1 cellular context compared by ENCODE assay signal in the genomic region with DNA sequence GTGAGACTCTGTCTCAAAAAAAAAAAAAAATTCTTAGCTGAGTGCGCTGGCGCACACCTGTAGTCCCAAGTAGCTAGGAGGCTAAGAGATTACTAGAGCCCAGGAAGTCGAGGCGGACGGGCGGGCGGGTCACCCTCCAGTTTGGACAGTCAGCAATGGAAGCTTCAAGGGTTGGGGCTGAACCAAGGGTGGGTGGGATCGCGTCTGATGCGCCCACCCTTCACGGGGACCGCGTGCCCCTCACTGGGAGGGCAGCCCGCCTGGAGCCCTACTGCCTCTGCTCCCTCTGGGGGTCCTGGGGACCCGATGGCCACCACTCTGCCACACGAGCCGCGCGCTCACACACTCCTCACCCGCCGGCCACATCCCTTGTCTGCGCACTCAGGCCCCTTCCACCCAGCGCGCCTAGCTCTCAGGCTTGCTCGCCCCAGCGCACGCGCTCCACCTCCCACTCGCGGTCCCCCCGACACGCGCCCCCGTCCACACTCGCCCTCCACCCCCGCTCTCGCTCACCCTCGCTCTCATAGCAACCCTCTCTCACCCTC.
TF ChIP-seq lines count a peak whose summit lies in the region.

No MANE protein-coding gene starts in this region.

TF ChIP-seq in HCT116, 20 proteins besides CTCF, POLR2A, EP300 and RAD21 (continued from another document):
- TF ChIP-seq, protein P1, sequence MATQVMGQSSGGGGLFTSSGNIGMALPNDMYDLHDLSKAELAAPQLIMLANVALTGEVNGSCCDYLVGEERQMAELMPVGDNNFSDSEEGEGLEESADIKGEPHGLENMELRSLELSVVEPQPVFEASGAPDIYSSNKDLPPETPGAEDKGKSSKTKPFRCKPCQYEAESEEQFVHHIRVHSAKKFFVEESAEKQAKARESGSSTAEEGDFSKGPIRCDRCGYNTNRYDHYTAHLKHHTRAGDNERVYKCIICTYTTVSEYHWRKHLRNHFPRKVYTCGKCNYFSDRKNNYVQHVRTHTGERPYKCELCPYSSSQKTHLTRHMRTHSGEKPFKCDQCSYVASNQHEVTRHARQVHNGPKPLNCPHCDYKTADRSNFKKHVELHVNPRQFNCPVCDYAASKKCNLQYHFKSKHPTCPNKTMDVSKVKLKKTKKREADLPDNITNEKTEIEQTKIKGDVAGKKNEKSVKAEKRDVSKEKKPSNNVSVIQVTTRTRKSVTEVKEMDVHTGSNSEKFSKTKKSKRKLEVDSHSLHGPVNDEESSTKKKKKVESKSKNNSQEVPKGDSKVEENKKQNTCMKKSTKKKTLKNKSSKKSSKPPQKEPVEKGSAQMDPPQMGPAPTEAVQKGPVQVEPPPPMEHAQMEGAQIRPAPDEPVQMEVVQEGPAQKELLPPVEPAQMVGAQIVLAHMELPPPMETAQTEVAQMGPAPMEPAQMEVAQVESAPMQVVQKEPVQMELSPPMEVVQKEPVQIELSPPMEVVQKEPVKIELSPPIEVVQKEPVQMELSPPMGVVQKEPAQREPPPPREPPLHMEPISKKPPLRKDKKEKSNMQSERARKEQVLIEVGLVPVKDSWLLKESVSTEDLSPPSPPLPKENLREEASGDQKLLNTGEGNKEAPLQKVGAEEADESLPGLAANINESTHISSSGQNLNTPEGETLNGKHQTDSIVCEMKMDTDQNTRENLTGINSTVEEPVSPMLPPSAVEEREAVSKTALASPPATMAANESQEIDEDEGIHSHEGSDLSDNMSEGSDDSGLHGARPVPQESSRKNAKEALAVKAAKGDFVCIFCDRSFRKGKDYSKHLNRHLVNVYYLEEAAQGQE (IDR thresholded peaks at IDR 0.05; ENCODE audit: low read depth) = no peak
- TF ChIP-seq SIN3A (IDR thresholded peaks at IDR 0.05; ENCODE audit: low read depth) (no peak), EZH2phosphoT487 (IDR thresholded peaks at IDR 0.05; ENCODE audit: borderline replicate concordance) (no peak)
TF ChIP-seq in HCT116: peak in this region for 0.
